19 cellular contexts compared by ENCODE assay signal in the genomic region with DNA sequence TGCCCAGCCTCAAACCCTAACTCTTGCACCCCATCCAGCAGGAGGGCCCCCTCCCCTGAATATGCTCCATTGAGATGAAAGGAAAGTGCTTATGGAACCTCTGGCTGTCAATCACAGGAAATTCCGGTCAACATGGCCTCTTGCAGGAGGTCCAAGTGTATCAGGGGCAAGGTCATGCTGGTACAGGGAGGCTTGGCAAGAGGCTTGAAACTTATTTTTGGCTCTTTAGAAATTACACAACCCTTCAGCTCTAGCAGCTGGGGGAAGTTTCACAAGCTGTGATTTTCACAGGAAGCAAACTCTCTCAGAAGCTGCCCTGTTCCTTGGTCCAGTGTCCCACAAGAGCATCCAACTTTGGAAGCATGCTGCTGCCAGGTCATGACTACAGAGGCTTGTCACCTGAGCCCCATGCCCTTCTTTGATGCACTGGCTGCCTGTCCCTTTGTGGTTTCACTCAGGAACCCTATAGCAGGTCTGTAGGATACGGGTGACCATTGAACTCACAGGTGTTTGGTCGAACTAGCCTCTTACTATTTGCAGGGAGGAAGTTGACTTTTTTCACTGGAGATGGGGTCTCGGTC. TPM values are rescaled to one million over a fixed set of nuclear protein-coding genes. Genes with fewer than 3 reads are reported as not detected.
DNase-seq lines count a peak whose midpoint lies in the region; ATAC-seq, FAIRE-seq and TF ChIP-seq lines count a peak whose summit lies in the region.
"Had no signal": no experiment of that assay in that cellular context is flagged by ENCODE, and none has a peak within 500 bp of the region (broad histone marks: within the 10 kb centered on the region; RNA-seq: fewer than 3 reads in every experiment).

No MANE protein-coding gene starts in this region.

- H3K27me3 ChIP-seq in right cardiac atrium (ENCODE audit: control insufficient read depth, insufficient read depth): no peaks in the 10 kb centered on the region
- H3K27me3 ChIP-seq in CD8-positive, alpha-beta memory T cell (ENCODE audit: insufficient read depth, low read length, poor library complexity, severe bottlenecking): no peaks in the 10 kb centered on the region

- no peak overlapping the region for H3K4me3 Mint-ChIP-seq in CD8-positive, alpha-beta memory T cell
- H3K4me3 Mint-ChIP-seq: activated B cell treated with CpG ODN at 0.5 μM for 24 hours; activated naive CD8-positive, alpha-beta T cell treated with anti-CD3 and anti-CD28 coated beads, Interleukin-2, amount 50 U/mL, for 24 hours; stimulated activated effector memory CD8-positive, alpha-beta T cell treated with anti-CD3 and anti-CD28 coated beads, Interleukin-12 subunit alpha, Interleukin-12 subunit beta, amount 100 ng/mL, for 72 hours had no signal

- H3K9me3 Mint-ChIP-seq in CD8-positive, alpha-beta memory T cell: no peaks in the 10 kb centered on the region
- H3K9me3 Mint-ChIP-seq: activated B cell treated with CpG ODN at 0.5 μM for 24 hours; activated naive CD8-positive, alpha-beta T cell treated with anti-CD3 and anti-CD28 coated beads, Interleukin-2, amount 50 U/mL, for 24 hours; stimulated activated effector memory CD8-positive, alpha-beta T cell treated with anti-CD3 and anti-CD28 coated beads, Interleukin-12 subunit alpha, Interleukin-12 subunit beta, amount 100 ng/mL, for 72 hours had no signal

- H3K9me3 ChIP-seq in right cardiac atrium (ENCODE audit: control insufficient read depth, low read length): no peaks in the 10 kb centered on the region
- no peaks in the 10 kb centered on the region for H3K9me3 ChIP-seq in CD8-positive, alpha-beta memory T cell (ENCODE audit: low read length)
- H3K9me3 ChIP-seq: SK-N-SH had no signal

- POLR2A ChIA-PET in RWPE1 (lab: Yijun Ruan, JAX; ENCODE audit: low non-redundant PET): no interaction called here
- POLR2A ChIA-PET in CD8-positive, alpha-beta memory T cell (lab: Charles Lee): no interaction called here

- H3K4me1 Mint-ChIP-seq in CD8-positive, alpha-beta memory T cell: no peaks in the 10 kb centered on the region
- H3K4me1 Mint-ChIP-seq: activated naive CD8-positive, alpha-beta T cell treated with anti-CD3 and anti-CD28 coated beads, Interleukin-2, amount 50 U/mL, for 24 hours; stimulated activated effector memory CD8-positive, alpha-beta T cell treated with anti-CD3 and anti-CD28 coated beads, Interleukin-12 subunit alpha, Interleukin-12 subunit beta, amount 100 ng/mL, for 72 hours had no signal

- no peaks in the 10 kb centered on the region for H3K36me3 Mint-ChIP-seq in CD8-positive, alpha-beta memory T cell

- no peak overlapping the region for H3K4me3 ChIP-seq in right cardiac atrium (ENCODE audit: low read length)
- H3K4me3 ChIP-seq in CD8-positive, alpha-beta memory T cell (ENCODE audit: low read length): no peak overlapping the region

- DNase-seq in GM18507 (ENCODE audit: extremely low spot score, insufficient read length, low read depth) (no peak), RWPE1 (ENCODE audit: low spot score) (no peak), right cardiac atrium (peak in 2 of 3 donors; percentile 27 to 39), sciatic nerve (ENCODE audit: low spot score) (no peak), AG08396 (ENCODE audit: low spot score) (no peak)
- DNase-seq in stimulated activated CD4-positive, alpha-beta T cell treated with anti-CD3 and anti-CD28 coated beads, Interleukin-15, amount 100 ng/mL, for 24 hours: no peak
- DNase-seq in CD8-positive, alpha-beta memory T cell: no peak
- DNase-seq: activated B cell treated with CpG ODN at 0.5 μM for 24 hours; activated CD8-positive, alpha-beta memory T cell treated with anti-CD3 and anti-CD28 coated beads, Interleukin-2, amount 50 U/mL, for 48 hours; activated naive CD8-positive, alpha-beta T cell treated with anti-CD3 and anti-CD28 coated beads, Interleukin-2, amount 50 U/mL, for 24 hours; foreskin melanocyte; NCI-H1105 treated with DMSO at 0.1 percent for 48 hours; NCI-H526; SK-N-SH; stimulated activated CD4-positive, alpha-beta T cell treated with anti-CD3 and anti-CD28 coated beads, Interleukin-2, amount 100 ng/mL, for 48 hours had no signal

- H3K27ac ChIP-seq in RWPE1: peak overlapping the region; percentile 35
- H3K27ac ChIP-seq in right cardiac atrium (ENCODE audit: low read length): peak overlapping the region; percentile 56
- H3K27ac ChIP-seq in CD8-positive, alpha-beta memory T cell (ENCODE audit: low read depth, low read length): no peak overlapping the region
- H3K27ac ChIP-seq: parathyroid adenoma had no signal

- no peak overlapping the region for H3K27ac Mint-ChIP-seq in CD8-positive, alpha-beta memory T cell
- H3K27ac Mint-ChIP-seq: activated B cell treated with CpG ODN at 0.5 μM for 24 hours; activated naive CD8-positive, alpha-beta T cell treated with anti-CD3 and anti-CD28 coated beads, Interleukin-2, amount 50 U/mL, for 24 hours had no signal

- FAIRE-seq in GM18507 (lab: Jason Lieb, UNC): peak; percentile 65

- H3K27me3 Mint-ChIP-seq in CD8-positive, alpha-beta memory T cell: no peaks in the 10 kb centered on the region
- H3K27me3 Mint-ChIP-seq: activated B cell treated with CpG ODN at 0.5 μM for 24 hours; activated naive CD8-positive, alpha-beta T cell treated with anti-CD3 and anti-CD28 coated beads, Interleukin-2, amount 50 U/mL, for 24 hours had no signal

- CTCF ChIA-PET in RWPE1 (lab: Yijun Ruan, JAX): interaction anchor here (0.6 to 0.8 kb wide), 3 partner anchors 9 to 441 kb away, joined by 3 to 7 read pairs (median 4); a partner anchor contains a TSS
- CTCF ChIA-PET in CD8-positive, alpha-beta memory T cell (lab: Charles Lee): no interaction called here

- TF ChIP-seq CTCF in RWPE1 (conservative IDR thresholded peaks at IDR 0.05; ENCODE audit: low read depth): no peak

- no peaks in the 10 kb centered on the region for H3K4me1 ChIP-seq in right cardiac atrium (ENCODE audit: control insufficient read depth, insufficient read depth, low read length)
- no peaks in the 10 kb centered on the region for H3K4me1 ChIP-seq in CD8-positive, alpha-beta memory T cell (ENCODE audit: insufficient read depth, low read length)

- ATAC-seq in right cardiac atrium (peak; percentile 79 to 81), sciatic nerve (peak; percentile 83), esophagus mucosa (no peak)
- ATAC-seq: activated naive CD8-positive, alpha-beta T cell treated with anti-CD3 and anti-CD28 coated beads, Interleukin-2, amount 50 U/mL, for 24 hours; stimulated activated effector memory CD8-positive, alpha-beta T cell treated with anti-CD3 and anti-CD28 coated beads, Interleukin-12 subunit alpha, Interleukin-12 subunit beta, amount 100 ng/mL, for 72 hours had no signal

- WGBS in right cardiac atrium: 61% methylated on average over 4 of the region's 4 CpGs

- intact Hi-C loops in right cardiac atrium (cut with DNase I): no loop called here
- intact Hi-C loops in sciatic nerve (cut with DNase I): no loop called here

- no peaks in the 10 kb centered on the region for H3K36me3 ChIP-seq in CD8-positive, alpha-beta memory T cell (ENCODE audit: insufficient read depth, low read length)

RNA-seq across cellular contexts. Expression of a gene that starts 8.4 kb away (rescaled TPM):
- total RNA-seq in right cardiac atrium: 1 to 10 TPM in 3 of 4 donors, under 1 TPM in 1; 0.56 to 1.4 (median 1.2) TPM
- polyA plus RNA-seq in right cardiac atrium: 0.29 TPM
- 0.22 TPM for total RNA-seq in sciatic nerve
- total RNA-seq in esophagus mucosa: 13.9 TPM
- 10 to 100 TPM; 75.0 to 76.2 TPM for total RNA-seq in CD8-positive, alpha-beta memory T cell
- polyA plus RNA-seq in CD8-positive, alpha-beta memory T cell: 4.5 TPM

RNA-seq across cellular contexts. Expression of a gene that starts 10.5 kb away (rescaled TPM):
- total RNA-seq in right cardiac atrium: 100 to 1,000 TPM; 351 to 412 (median 373) TPM
- polyA plus RNA-seq in right cardiac atrium: 256 TPM
- total RNA-seq in sciatic nerve: 78.0 TPM
- total RNA-seq in esophagus mucosa: 45.2 TPM
- 10 to 100 TPM; 77.3 to 81.0 TPM for total RNA-seq in CD8-positive, alpha-beta memory T cell
- 1.5 TPM for polyA plus RNA-seq in CD8-positive, alpha-beta memory T cell

RNA-seq across cellular contexts. Expression of a gene that starts 37.5 kb away (rescaled TPM):
- total RNA-seq in right cardiac atrium (10 to 100 TPM; 34.0 to 53.8 (median 42.5) TPM), sciatic nerve (22.2 TPM), esophagus mucosa (24.8 TPM)
- polyA plus RNA-seq in right cardiac atrium: 32.2 TPM
- 100 to 1,000 TPM in 1 of 2 experiments, 10 to 100 TPM in 1; 97.8 to 105 TPM for total RNA-seq in CD8-positive, alpha-beta memory T cell
- polyA plus RNA-seq in CD8-positive, alpha-beta memory T cell: 2.8 TPM

RNA-seq across cellular contexts. Expression of a gene that starts 42.4 kb away (rescaled TPM):
- total RNA-seq in right cardiac atrium (not detected), sciatic nerve (not detected), esophagus mucosa (0.12 TPM)
- not detected for polyA plus RNA-seq in right cardiac atrium
- under 1 TPM in 1 of 2 experiments, not detected in 1; 0.42 TPM for total RNA-seq in CD8-positive, alpha-beta memory T cell
- polyA plus RNA-seq in CD8-positive, alpha-beta memory T cell: not detected
- total RNA-seq: activated B cell treated with CpG ODN at 0.5 μM for 24 hours, Daoy had no signal
- polyA plus RNA-seq: SK-N-SH had no signal

RNA-seq across cellular contexts. Expression of a gene that starts 55.4 kb away (rescaled TPM):
- total RNA-seq in right cardiac atrium (10 to 100 TPM in 1 of 4 donors, 1 to 10 TPM in 3; 6.4 to 10.3 (median 9.2) TPM), sciatic nerve (5.6 TPM), esophagus mucosa (3.4 TPM)
- polyA plus RNA-seq in right cardiac atrium: 11.1 TPM
- 1 to 10 TPM in 1 of 2 experiments, under 1 TPM in 1; 1.00 to 1.2 TPM for total RNA-seq in CD8-positive, alpha-beta memory T cell
- polyA plus RNA-seq in CD8-positive, alpha-beta memory T cell: 2.1 TPM

Comparison
In these comparisons a context has a peak if more than half of its experiments do, and no peak if none do; other contexts are left out.
1. DNase-seq: peak in right cardiac atrium (2 of 3); none in GM18507 (single experiment), RWPE1 (single experiment), sciatic nerve (single experiment), AG08396 (single experiment), stimulated activated CD4-positive, alpha-beta T cell treated with anti-CD3 and anti-CD28 coated beads, Interleukin-15, amount 100 ng/mL, for 24 hours (single experiment) and CD8-positive, alpha-beta memory T cell (0 of 5).